In genomic region chr11:64934765-64935633, GRCh38 we compare ENCODE assay signal across 1 cellular context.
TF ChIP-seq lines count a peak whose summit lies in the region.

No MANE protein-coding gene starts in this region.

TF ChIP-seq in GM23338, 12 proteins besides CTCF, POLR2A, EP300 and RAD21:
- no peak for TF ChIP-seq ZNF462 (CRISPR knock-in tag; IDR thresholded peaks at IDR 0.05)
- no peak for TF ChIP-seq ETS1 (IDR thresholded peaks at IDR 0.05)
- no peak for TF ChIP-seq ZNF114 (CRISPR knock-in tag; IDR thresholded peaks at IDR 0.05)
- no peak for TF ChIP-seq STAT1 (IDR thresholded peaks at IDR 0.05; ENCODE audit: unreplicated experiment)
- TF ChIP-seq NANOG (IDR thresholded peaks at IDR 0.05; ENCODE audit: borderline replicate concordance), result no peak
